In genomic region chr6:61688165-61688564, GRCh38 we compare ENCODE assay signal across 10 cellular contexts.
"Had no signal": no experiment of that assay in that cellular context is flagged by ENCODE, and none has a peak within 500 bp of the region (broad histone marks: within the 10 kb centered on the region; RNA-seq: fewer than 3 reads in every experiment).

No MANE protein-coding gene starts in this region.

- H3K27ac ChIP-seq: GM23248, KMS-11 had no signal

- H3K4me1 ChIP-seq: HAP-1 had no signal

- H3K4me3 ChIP-seq: GM23248, HAP-1 had no signal

- H3K9ac ChIP-seq: GM23248, KMS-11 had no signal

- H3K36me3 ChIP-seq: HAP-1 had no signal

- H3K4me2 ChIP-seq: KMS-11 had no signal

- ATAC-seq: HCT116 had no signal

- FAIRE-seq: HTR-8/SVneo had no signal

- DNase-seq: GM23248, GOT3, H7, HFFc6, Karpas-422, KBM-7 had no signal

- H2AFZ ChIP-seq: GM23248 had no signal
